In genomic region chr10:127485153-127485857, GRCh38 we compare ENCODE assay signal across 17 cellular contexts.
A peak's percentile ranks its signal among the peaks of the same experiment; 100 is the strongest.
DNase-seq lines count a peak whose midpoint lies in the region; ATAC-seq, FAIRE-seq and TF ChIP-seq lines count a peak whose summit lies in the region.
"Had no signal": no experiment of that assay in that cellular context is flagged by ENCODE, and none has a peak within 500 bp of the region (broad histone marks: within the 10 kb centered on the region; RNA-seq: fewer than 3 reads in every experiment).

No MANE protein-coding gene starts in this region.

- H3K4me2 ChIP-seq in GM23338 = no peak overlapping the region

- intact Hi-C loops in pancreas (cut with DNase I) = no loop called here

- TF ChIP-seq CTCF in GM23338 (conservative IDR thresholded peaks at IDR 0.05; ENCODE audit: low read depth in 2 of 2) (no peak), RWPE2 (IDR thresholded peaks at IDR 0.05; ENCODE audit: poor library complexity, severe bottlenecking) (no peak), fibroblast of mammary gland (conservative IDR thresholded peaks at IDR 0.05; ENCODE audit: control insufficient read depth, insufficient read depth, low read depth, low read length) (no peak), pancreas (IDR thresholded peaks at IDR 0.05) (no peak)

- no peak for FAIRE-seq in pancreas (lab: Jason Lieb, UNC)
- FAIRE-seq: endometrium, GM19239 had no signal

- 19 to 26% methylated on average over 16 of the region's 16 CpGs for WGBS in pancreas, 2 donors

- H4K20me1 ChIP-seq in GM23338 (replicated peaks; ENCODE audit: insufficient read depth) = no peaks in the 10 kb centered on the region

- H3K9me3 Mint-ChIP-seq in GM23338 = no peaks in the 10 kb centered on the region

- no peaks in the 10 kb centered on the region for H3K36me3 Mint-ChIP-seq in GM23338 (ENCODE audit: low read depth)
- H3K36me3 Mint-ChIP-seq: CD4-positive, CD25-positive, alpha-beta regulatory T cell; naive thymus-derived CD4-positive, alpha-beta T cell had no signal

- no peaks in the 10 kb centered on the region for H3F3A ChIP-seq in GM23338 (replicated peaks; ENCODE audit: low read depth)

- H3K4me1 ChIP-seq in GM23338 (ENCODE audit: insufficient read depth) (peaks cover 8% of the 10 kb centered on the region; the same call in 1 of the 2 replicates), RWPE2 (ENCODE audit: insufficient read depth, poor library complexity, severe bottlenecking) (no peaks in the 10 kb centered on the region), pancreas (no peaks in the 10 kb centered on the region)
- H3K4me1 ChIP-seq: ascending aorta had no signal

- H3K27ac ChIP-seq in GM23338 (ENCODE audit: low read depth) (no peak overlapping the region), RWPE2 (ENCODE audit: poor library complexity, severe bottlenecking) (no peak overlapping the region), pancreas (peak overlapping the region in 2 of 4 donors; percentile 8 to 31)
- H3K27ac ChIP-seq: ascending aorta had no signal

- no peak overlapping the region for H2AFZ ChIP-seq in GM23338

- H3K36me3 ChIP-seq in GM23338 (ENCODE audit: insufficient read depth) = no peaks in the 10 kb centered on the region
- no peaks in the 10 kb centered on the region for H3K36me3 ChIP-seq in RWPE2 (ENCODE audit: low read depth)
- no peaks in the 10 kb centered on the region for H3K36me3 ChIP-seq in pancreas
- H3K36me3 ChIP-seq: ascending aorta had no signal

- no peak overlapping the region for H3K27ac Mint-ChIP-seq in GM23338
- H3K27ac Mint-ChIP-seq: CD4-positive, CD25-positive, alpha-beta regulatory T cell; naive thymus-derived CD4-positive, alpha-beta T cell had no signal

- H3K9me3 ChIP-seq in RWPE2 (ENCODE audit: severe bottlenecking) (no peaks in the 10 kb centered on the region), pancreas (no peaks in the 10 kb centered on the region)
- H3K9me3 ChIP-seq: ascending aorta had no signal

- peaks cover 23% of the 10 kb centered on the region for H3K4me1 Mint-ChIP-seq in GM23338
- H3K4me1 Mint-ChIP-seq: CD4-positive, CD25-positive, alpha-beta regulatory T cell; naive thymus-derived CD4-positive, alpha-beta T cell had no signal

- H3K4me3 ChIP-seq in GM23338 = no peak overlapping the region
- H3K4me3 ChIP-seq in RWPE2 (ENCODE audit: severe bottlenecking) = no peak overlapping the region
- H3K4me3 ChIP-seq in fibroblast of mammary gland (ENCODE audit: control insufficient read depth, low read depth, low read length) = no peak overlapping the region
- H3K4me3 ChIP-seq in pancreas = no peak overlapping the region
- H3K4me3 ChIP-seq: ascending aorta had no signal

- no peak overlapping the region for H3K4me3 Mint-ChIP-seq in GM23338
- H3K4me3 Mint-ChIP-seq: CD4-positive, CD25-positive, alpha-beta regulatory T cell; naive thymus-derived CD4-positive, alpha-beta T cell had no signal

- H3K9me2 ChIP-seq in GM23338 (ENCODE audit: insufficient read depth) = 0 out of 2 replicates have a peak, but pooled peaks cover 4% of the 10 kb centered on the region

- peak; percentile 95 for ATAC-seq in GM23338
- peak; percentile 91 for ATAC-seq in RWPE2 (ENCODE audit: low read depth)
- ATAC-seq in pancreas = peak; percentile 67 to 87 (median 74)
- ATAC-seq: naive thymus-derived CD4-positive, alpha-beta T cell had no signal

- no peaks in the 10 kb centered on the region for H3K79me2 ChIP-seq in GM23338 (replicated peaks; ENCODE audit: insufficient read depth)

- H3K27me3 Mint-ChIP-seq in GM23338 (ENCODE audit: insufficient read depth, low read depth, poor library complexity) = peaks cover 8% of the 10 kb centered on the region
- H3K27me3 Mint-ChIP-seq: CD4-positive, CD25-positive, alpha-beta regulatory T cell had no signal

- DNase-seq in GM23338 (ENCODE audit: low spot score) (peak; percentile 73), RWPE2 (ENCODE audit: low spot score) (no peak), fibroblast of mammary gland (ENCODE audit: low read depth) (peak; percentile 51), pancreas (peak in 3 of 6 donors; percentile 8 to 46 (median 31)), DMS 273 treated with DMSO at 0.1 percent for 48 hours (lab: John Stamatoyannopoulos, UW) (no peak), SIG-M5 (lab: John Stamatoyannopoulos, UW) (no peak), germinal center (ENCODE audit: low spot score) (no peak)
- no peak for DNase-seq in activated CD4-positive, alpha-beta T cell treated with anti-CD3 and anti-CD28 coated beads, Interleukin-2, amount 50 U/mL, for 4 hours
- DNase-seq: CD4-positive, CD25-positive, alpha-beta regulatory T cell; MM.1S; naive thymus-derived CD4-positive, alpha-beta T cell; NCI-H510A; SHP77; stimulated activated CD8-positive, alpha-beta memory T cell treated with anti-CD3 and anti-CD28 coated beads, Interleukin-4, amount 100 ng/mL, for 48 hours had no signal

- no peaks in the 10 kb centered on the region for H3K27me3 ChIP-seq in GM23338 (ENCODE audit: insufficient read depth)
- H3K27me3 ChIP-seq in RWPE2 (ENCODE audit: insufficient read depth, poor library complexity, severe bottlenecking) = peaks cover 12% of the 10 kb centered on the region
- peaks cover 0 to 7% (median 1%) of the 10 kb centered on the region in 4 donors for H3K27me3 ChIP-seq in pancreas
- H3K27me3 ChIP-seq: ascending aorta had no signal

TF ChIP-seq in GM23338, 12 proteins besides CTCF, POLR2A, EP300 and RAD21:
- TF ChIP-seq POLR2AphosphoS5 (IDR thresholded peaks at IDR 0.05; ENCODE audit: low read depth) = no peak
- peak; percentile 65 for TF ChIP-seq REST (IDR thresholded peaks at IDR 0.05; ENCODE audit: unreplicated experiment)

Comparison
In these comparisons a context has a peak if more than half of its experiments do, and no peak if none do; other contexts are left out.
1. DNase-seq: peak in GM23338 (single experiment) and fibroblast of mammary gland (single experiment); none in RWPE2 (single experiment), DMS 273 treated with DMSO at 0.1 percent for 48 hours (single experiment), SIG-M5 (single experiment), germinal center (single experiment) and activated CD4-positive, alpha-beta T cell treated with anti-CD3 and anti-CD28 coated beads, Interleukin-2, amount 50 U/mL, for 4 hours (0 of 2).
2. Peak in every context shown above with its lines, with median percentiles within 50 percentile points of each other: ATAC-seq.